1 cellular context compared by ENCODE assay signal in genomic region chr1:116230712-116231111, GRCh38.
TF ChIP-seq lines count a peak whose summit lies in the region.

No MANE protein-coding gene starts in this region.

TF ChIP-seq in GM23338, 12 proteins besides CTCF, POLR2A, EP300 and RAD21 (continued from another document):
- TF ChIP-seq POLR2AphosphoS5 (IDR thresholded peaks at IDR 0.05; ENCODE audit: low read depth) = no peak
- no peak for TF ChIP-seq EZH2 (IDR thresholded peaks at IDR 0.05; ENCODE audit: low read depth, unreplicated experiment)
- TF ChIP-seq, protein P1, sequence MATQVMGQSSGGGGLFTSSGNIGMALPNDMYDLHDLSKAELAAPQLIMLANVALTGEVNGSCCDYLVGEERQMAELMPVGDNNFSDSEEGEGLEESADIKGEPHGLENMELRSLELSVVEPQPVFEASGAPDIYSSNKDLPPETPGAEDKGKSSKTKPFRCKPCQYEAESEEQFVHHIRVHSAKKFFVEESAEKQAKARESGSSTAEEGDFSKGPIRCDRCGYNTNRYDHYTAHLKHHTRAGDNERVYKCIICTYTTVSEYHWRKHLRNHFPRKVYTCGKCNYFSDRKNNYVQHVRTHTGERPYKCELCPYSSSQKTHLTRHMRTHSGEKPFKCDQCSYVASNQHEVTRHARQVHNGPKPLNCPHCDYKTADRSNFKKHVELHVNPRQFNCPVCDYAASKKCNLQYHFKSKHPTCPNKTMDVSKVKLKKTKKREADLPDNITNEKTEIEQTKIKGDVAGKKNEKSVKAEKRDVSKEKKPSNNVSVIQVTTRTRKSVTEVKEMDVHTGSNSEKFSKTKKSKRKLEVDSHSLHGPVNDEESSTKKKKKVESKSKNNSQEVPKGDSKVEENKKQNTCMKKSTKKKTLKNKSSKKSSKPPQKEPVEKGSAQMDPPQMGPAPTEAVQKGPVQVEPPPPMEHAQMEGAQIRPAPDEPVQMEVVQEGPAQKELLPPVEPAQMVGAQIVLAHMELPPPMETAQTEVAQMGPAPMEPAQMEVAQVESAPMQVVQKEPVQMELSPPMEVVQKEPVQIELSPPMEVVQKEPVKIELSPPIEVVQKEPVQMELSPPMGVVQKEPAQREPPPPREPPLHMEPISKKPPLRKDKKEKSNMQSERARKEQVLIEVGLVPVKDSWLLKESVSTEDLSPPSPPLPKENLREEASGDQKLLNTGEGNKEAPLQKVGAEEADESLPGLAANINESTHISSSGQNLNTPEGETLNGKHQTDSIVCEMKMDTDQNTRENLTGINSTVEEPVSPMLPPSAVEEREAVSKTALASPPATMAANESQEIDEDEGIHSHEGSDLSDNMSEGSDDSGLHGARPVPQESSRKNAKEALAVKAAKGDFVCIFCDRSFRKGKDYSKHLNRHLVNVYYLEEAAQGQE (IDR thresholded peaks at IDR 0.05; ENCODE audit: unreplicated experiment) = no peak
- TF ChIP-seq, protein P2, sequence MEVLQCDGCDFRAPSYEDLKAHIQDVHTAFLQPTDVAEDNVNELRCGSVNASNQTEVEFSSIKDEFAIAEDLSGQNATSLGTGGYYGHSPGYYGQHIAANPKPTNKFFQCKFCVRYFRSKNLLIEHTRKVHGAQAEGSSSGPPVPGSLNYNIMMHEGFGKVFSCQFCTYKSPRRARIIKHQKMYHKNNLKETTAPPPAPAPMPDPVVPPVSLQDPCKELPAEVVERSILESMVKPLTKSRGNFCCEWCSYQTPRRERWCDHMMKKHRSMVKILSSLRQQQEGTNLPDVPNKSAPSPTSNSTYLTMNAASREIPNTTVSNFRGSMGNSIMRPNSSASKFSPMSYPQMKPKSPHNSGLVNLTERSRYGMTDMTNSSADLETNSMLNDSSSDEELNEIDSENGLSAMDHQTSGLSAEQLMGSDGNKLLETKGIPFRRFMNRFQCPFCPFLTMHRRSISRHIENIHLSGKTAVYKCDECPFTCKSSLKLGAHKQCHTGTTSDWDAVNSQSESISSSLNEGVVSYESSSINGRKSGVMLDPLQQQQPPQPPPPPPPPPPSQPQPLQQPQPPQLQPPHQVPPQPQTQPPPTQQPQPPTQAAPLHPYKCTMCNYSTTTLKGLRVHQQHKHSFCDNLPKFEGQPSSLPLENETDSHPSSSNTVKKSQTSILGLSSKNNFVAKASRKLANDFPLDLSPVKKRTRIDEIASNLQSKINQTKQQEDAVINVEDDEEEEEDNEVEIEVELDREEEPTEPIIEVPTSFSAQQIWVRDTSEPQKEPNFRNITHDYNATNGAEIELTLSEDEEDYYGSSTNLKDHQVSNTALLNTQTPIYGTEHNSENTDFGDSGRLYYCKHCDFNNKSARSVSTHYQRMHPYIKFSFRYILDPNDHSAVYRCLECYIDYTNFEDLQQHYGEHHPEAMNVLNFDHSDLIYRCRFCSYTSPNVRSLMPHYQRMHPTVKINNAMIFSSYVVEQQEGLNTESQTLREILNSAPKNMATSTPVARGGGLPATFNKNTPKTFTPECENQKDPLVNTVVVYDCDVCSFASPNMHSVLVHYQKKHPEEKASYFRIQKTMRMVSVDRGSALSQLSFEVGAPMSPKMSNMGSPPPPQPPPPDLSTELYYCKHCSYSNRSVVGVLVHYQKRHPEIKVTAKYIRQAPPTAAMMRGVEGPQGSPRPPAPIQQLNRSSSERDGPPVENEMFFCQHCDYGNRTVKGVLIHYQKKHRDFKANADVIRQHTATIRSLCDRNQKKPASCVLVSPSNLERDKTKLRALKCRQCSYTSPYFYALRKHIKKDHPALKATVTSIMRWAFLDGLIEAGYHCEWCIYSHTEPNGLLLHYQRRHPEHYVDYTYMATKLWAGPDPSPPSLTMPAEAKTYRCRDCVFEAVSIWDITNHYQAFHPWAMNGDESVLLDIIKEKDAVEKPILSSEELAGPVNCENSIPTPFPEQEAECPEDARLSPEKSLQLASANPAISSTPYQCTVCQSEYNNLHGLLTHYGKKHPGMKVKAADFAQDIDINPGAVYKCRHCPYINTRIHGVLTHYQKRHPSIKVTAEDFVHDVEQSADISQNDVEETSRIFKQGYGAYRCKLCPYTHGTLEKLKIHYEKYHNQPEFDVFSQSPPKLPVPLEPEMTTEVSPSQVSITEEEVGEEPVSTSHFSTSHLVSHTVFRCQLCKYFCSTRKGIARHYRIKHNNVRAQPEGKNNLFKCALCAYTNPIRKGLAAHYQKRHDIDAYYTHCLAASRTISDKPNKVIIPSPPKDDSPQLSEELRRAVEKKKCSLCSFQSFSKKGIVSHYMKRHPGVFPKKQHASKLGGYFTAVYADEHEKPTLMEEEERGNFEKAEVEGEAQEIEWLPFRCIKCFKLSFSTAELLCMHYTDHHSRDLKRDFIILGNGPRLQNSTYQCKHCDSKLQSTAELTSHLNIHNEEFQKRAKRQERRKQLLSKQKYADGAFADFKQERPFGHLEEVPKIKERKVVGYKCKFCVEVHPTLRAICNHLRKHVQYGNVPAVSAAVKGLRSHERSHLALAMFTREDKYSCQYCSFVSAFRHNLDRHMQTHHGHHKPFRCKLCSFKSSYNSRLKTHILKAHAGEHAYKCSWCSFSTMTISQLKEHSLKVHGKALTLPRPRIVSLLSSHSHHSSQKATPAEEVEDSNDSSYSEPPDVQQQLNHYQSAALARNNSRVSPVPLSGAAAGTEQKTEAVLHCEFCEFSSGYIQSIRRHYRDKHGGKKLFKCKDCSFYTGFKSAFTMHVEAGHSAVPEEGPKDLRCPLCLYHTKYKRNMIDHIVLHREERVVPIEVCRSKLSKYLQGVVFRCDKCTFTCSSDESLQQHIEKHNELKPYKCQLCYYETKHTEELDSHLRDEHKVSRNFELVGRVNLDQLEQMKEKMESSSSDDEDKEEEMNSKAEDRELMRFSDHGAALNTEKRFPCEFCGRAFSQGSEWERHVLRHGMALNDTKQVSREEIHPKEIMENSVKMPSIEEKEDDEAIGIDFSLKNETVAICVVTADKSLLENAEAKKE (CRISPR knock-in tag; IDR thresholded peaks at IDR 0.05) = no peak
TF ChIP-seq in GM23338: peak in this region for 0.
